Comparison of ENCODE assay signal across 11 cellular contexts in the genomic region with DNA sequence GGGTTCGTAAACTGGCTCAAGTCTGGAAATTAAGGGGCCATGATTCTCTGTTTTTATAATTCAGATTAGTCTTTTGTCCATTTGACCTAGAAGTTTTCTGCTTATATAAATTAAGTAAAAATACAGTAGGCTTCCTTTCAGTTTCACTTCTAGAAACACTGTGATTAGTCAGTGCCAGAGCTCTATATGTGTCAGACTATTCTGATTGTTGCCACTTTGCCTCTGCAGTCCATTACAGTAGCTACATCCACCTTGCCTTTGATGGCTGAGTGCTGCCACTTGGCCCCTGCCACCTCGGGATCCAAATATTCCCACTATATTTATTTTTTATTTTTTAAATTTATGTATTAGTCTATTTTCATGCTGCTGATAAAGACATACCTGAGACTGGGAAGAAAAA. TPM values are rescaled to one million over a fixed set of nuclear protein-coding genes. Genes with fewer than 3 reads are reported as not detected.
DNase-seq lines count a peak whose midpoint lies in the region; ATAC-seq and TF ChIP-seq lines count a peak whose summit lies in the region.
"Had no signal": no experiment of that assay in that cellular context is flagged by ENCODE, and none has a peak within 500 bp of the region (broad histone marks: within the 10 kb centered on the region; RNA-seq: fewer than 3 reads in every experiment).

No MANE protein-coding gene starts in this region.

- POLR2A ChIA-PET in Caco-2 (lab: Charles Lee) = no interaction called here

- no peak overlapping the region for H3K4me3 Mint-ChIP-seq in central memory CD8-positive, alpha-beta T cell
- no peak overlapping the region for H3K4me3 Mint-ChIP-seq in Caco-2 (ENCODE audit: unreplicated experiment)

- H3K36me3 Mint-ChIP-seq in central memory CD8-positive, alpha-beta T cell (ENCODE audit: insufficient read depth) = no peaks in the 10 kb centered on the region
- no peaks in the 10 kb centered on the region for H3K36me3 Mint-ChIP-seq in Caco-2 (ENCODE audit: insufficient read depth, unreplicated experiment)

- H3K27ac Mint-ChIP-seq in central memory CD8-positive, alpha-beta T cell (ENCODE audit: low read depth) = no peak overlapping the region
- H3K27ac Mint-ChIP-seq in Caco-2 (ENCODE audit: unreplicated experiment) = no peak overlapping the region

- intact Hi-C loops in Caco-2 (cut with micrococcal nuclease; ENCODE audit: unreplicated experiment) = no loop called here

- H3K36me3 ChIP-seq in Caco-2 (ENCODE audit: control insufficient read depth, insufficient read depth, low read length) = no peaks in the 10 kb centered on the region

- H3K4me3 ChIP-seq in GM12865 (ENCODE audit: low read depth, low read length) = no peak overlapping the region
- H3K4me3 ChIP-seq in Caco-2 (ENCODE audit: low read depth, low read length) = no peak overlapping the region
- H3K4me3 ChIP-seq: hepatocyte had no signal

- ATAC-seq in GM19468 (IDR thresholded peaks at IDR 0.05; ENCODE audit: extremely low read depth, unreplicated experiment) = peak; percentile 97
- ATAC-seq in HG03175 (IDR thresholded peaks at IDR 0.05; ENCODE audit: unreplicated experiment) = peak; percentile 99
- peak; percentile 79 for ATAC-seq in central memory CD8-positive, alpha-beta T cell (replicated peaks; ENCODE audit: extremely low read depth, poor library complexity, severe bottlenecking)

- DNase-seq in GM12865 (ENCODE audit: low read depth) (peak; percentile 58), NCI-H2107 (lab: John Stamatoyannopoulos, UW) (no peak), NAMALWA (ENCODE audit: low spot score) (no peak), Caco-2 (no peak), NCI-H2227 treated with DMSO at 0.1 percent for 48 hours (lab: John Stamatoyannopoulos, UW) (no peak)
- no peak for DNase-seq in central memory CD8-positive, alpha-beta T cell (ENCODE audit: low spot score in 2 of 2)

- H3K4me1 ChIP-seq in Caco-2 = no peaks in the 10 kb centered on the region

- CTCF ChIA-PET in Caco-2 (lab: Charles Lee) = no interaction called here

- H3K27me3 Mint-ChIP-seq in central memory CD8-positive, alpha-beta T cell = no peaks in the 10 kb centered on the region
- no peaks in the 10 kb centered on the region for H3K27me3 Mint-ChIP-seq in Caco-2 (ENCODE audit: insufficient read depth, unreplicated experiment)

- TF ChIP-seq CTCF in GM12865 (IDR thresholded peaks at IDR 0.05; ENCODE audit: insufficient read depth, low read depth, low read length, missing control alignments) = no peak
- no peak for TF ChIP-seq CTCF in Caco-2 (IDR thresholded peaks at IDR 0.05; ENCODE audit: insufficient read depth in 1 of 2, low read depth in 1 of 2, low read length in 1 of 2, severe bottlenecking in 1 of 2, unreplicated experiment in 1 of 2)

- no peaks in the 10 kb centered on the region; the same call in 1 of the 2 replicates for H3K9me3 ChIP-seq in Caco-2

- no peaks in the 10 kb centered on the region for H3K27me3 ChIP-seq in Caco-2 (replicated peaks; ENCODE audit: control insufficient read depth, insufficient read depth, low read length)
- H3K27me3 ChIP-seq: hepatocyte had no signal

- no TSS peak for BruUV-seq in Caco-2 (replicated peaks; lab: Mats Ljungman, UMichigan)

- peaks cover 5% of the 10 kb centered on the region for H3K4me1 Mint-ChIP-seq in central memory CD8-positive, alpha-beta T cell
- H3K4me1 Mint-ChIP-seq in Caco-2 (ENCODE audit: low read depth, unreplicated experiment) = no peaks in the 10 kb centered on the region

- peaks cover 5% of the 10 kb centered on the region for H3K9me3 Mint-ChIP-seq in central memory CD8-positive, alpha-beta T cell
- peaks cover 36% of the 10 kb centered on the region for H3K9me3 Mint-ChIP-seq in Caco-2 (ENCODE audit: unreplicated experiment)

RNA-seq across cellular contexts. Expression of a gene that starts 7.9 kb away (rescaled TPM):
- not detected in 2 replicates for total RNA-seq in Caco-2 (2022)
- total RNA-seq: hepatocyte, skeletal muscle tissue, urinary bladder had no signal

RNA-seq across cellular contexts. Expression of a gene that starts 29.1 kb away (rescaled TPM):
- 36.2 and 38.1 TPM in 2 replicates for total RNA-seq in Caco-2 (2022)
